ENCODE assay signal across 9 cellular contexts in genomic region chr17:17593222-17593620, GRCh38. TPM values are rescaled to one million over a fixed set of nuclear protein-coding genes. Genes with fewer than 3 reads are reported as not detected.
A peak's percentile ranks its signal among the peaks of the same experiment; 100 is the strongest.
DNase-seq lines count a peak whose midpoint lies in the region; ATAC-seq and TF ChIP-seq lines count a peak whose summit lies in the region.
"Had no signal": no experiment of that assay in that cellular context is flagged by ENCODE, and none has a peak within 500 bp of the region (broad histone marks: within the 10 kb centered on the region; RNA-seq: fewer than 3 reads in every experiment).

No MANE protein-coding gene starts in this region.

- DNase-seq in activated naive CD4-positive, alpha-beta T cell treated with Interleukin-2 at 50 U/mL for 16 hours, result no peak
- DNase-seq in glutamatergic neuron, result no peak
- DNase-seq in stimulated activated CD4-positive, alpha-beta T cell treated with anti-CD3 and anti-CD28 coated beads, Interleukin-2, amount 100 ng/mL, for 48 hours, result no peak
- DNase-seq: NCI-H1694 treated with DMSO at 0.1 percent for 48 hours had no signal

- no peaks in the 10 kb centered on the region for H4K20me1 ChIP-seq in SU-DHL-6 (ENCODE audit: low read depth, low read length)

- TF ChIP-seq CTCF in SU-DHL-6 (IDR thresholded peaks at IDR 0.05; ENCODE audit: insufficient read depth, low read length, poor library complexity, severe bottlenecking), result no peak
- no peak for TF ChIP-seq CTCF in glutamatergic neuron (IDR thresholded peaks at IDR 0.05; ENCODE audit: partially characterized antibody, unreplicated experiment)

- peak overlapping the region; percentile 85 for H3K4me2 ChIP-seq in SU-DHL-6 (ENCODE audit: low read depth, low read length, poor library complexity, severe bottlenecking)

- H3F3A ChIP-seq in SU-DHL-6 (ENCODE audit: insufficient read depth), result no peaks in the 10 kb centered on the region

- H3K4me1 Mint-ChIP-seq in activated naive CD4-positive, alpha-beta T cell treated with anti-CD3 and anti-CD28 coated beads, Interleukin-2, amount 50 U/mL, for 24 hours, result peaks cover 26% of the 10 kb centered on the region
- H3K4me1 Mint-ChIP-seq in glutamatergic neuron (ENCODE audit: low read depth, unreplicated experiment), result peaks cover 10% of the 10 kb centered on the region

- peaks cover 7 to 39% (median 34%) of the 10 kb centered on the region in 5 donors for H3K4me1 ChIP-seq in subcutaneous abdominal adipose tissue (ENCODE audit: control insufficient read depth in 5 of 5, insufficient read depth in 5 of 5, low read length in 5 of 5)

- H3K9ac ChIP-seq in SU-DHL-6 (ENCODE audit: low read length), result 0 out of 2 replicates have a peak overlapping the region, but pooled peaks have one; percentile 78
- peak overlapping the region in 1 of 5 donors; percentile 94 for H3K9ac ChIP-seq in subcutaneous abdominal adipose tissue (ENCODE audit: low read length in 5 of 5)

- no peaks in the 10 kb centered on the region for H3K9me3 Mint-ChIP-seq in activated naive CD4-positive, alpha-beta T cell treated with anti-CD3 and anti-CD28 coated beads, Interleukin-2, amount 50 U/mL, for 24 hours
- H3K9me3 Mint-ChIP-seq in glutamatergic neuron (ENCODE audit: unreplicated experiment), result peaks cover 11% of the 10 kb centered on the region

- H3K4me3 ChIP-seq in SU-DHL-6 (ENCODE audit: insufficient read depth, low read length, poor library complexity, severe bottlenecking), result no peak overlapping the region
- peak overlapping the region in 2 of 5 donors; percentile 22 to 72 for H3K4me3 ChIP-seq in subcutaneous abdominal adipose tissue (ENCODE audit: low read depth in 1 of 5, low read length in 5 of 5)

- H3K36me3 Mint-ChIP-seq in activated naive CD4-positive, alpha-beta T cell treated with anti-CD3 and anti-CD28 coated beads, Interleukin-2, amount 50 U/mL, for 24 hours, result peaks cover 2% of the 10 kb centered on the region
- H3K36me3 Mint-ChIP-seq in glutamatergic neuron (ENCODE audit: unreplicated experiment), result no peaks in the 10 kb centered on the region

- H3K4me3 Mint-ChIP-seq in activated naive CD4-positive, alpha-beta T cell treated with anti-CD3 and anti-CD28 coated beads, Interleukin-2, amount 50 U/mL, for 24 hours, result peak overlapping the region; percentile 96
- H3K4me3 Mint-ChIP-seq in glutamatergic neuron (ENCODE audit: unreplicated experiment), result peak overlapping the region; percentile 7

- H3K36me3 ChIP-seq in SU-DHL-6 (ENCODE audit: low read length) (no peaks in the 10 kb centered on the region), subcutaneous abdominal adipose tissue (ENCODE audit: control insufficient read depth in 5 of 5, insufficient read depth in 5 of 5, low read length in 5 of 5) (no peaks in the 10 kb centered on the region)

- no peak for ATAC-seq in HG03045 (IDR thresholded peaks at IDR 0.05; ENCODE audit: unreplicated experiment)
- ATAC-seq in GM21367 (IDR thresholded peaks at IDR 0.05; ENCODE audit: unreplicated experiment), result no peak

- H2AFZ ChIP-seq in SU-DHL-6 (ENCODE audit: low read depth, low read length, severe bottlenecking), result no peak overlapping the region

- H3K27ac Mint-ChIP-seq in activated naive CD4-positive, alpha-beta T cell treated with anti-CD3 and anti-CD28 coated beads, Interleukin-2, amount 50 U/mL, for 24 hours, result no peak overlapping the region
- peak overlapping the region; percentile 59 for H3K27ac Mint-ChIP-seq in glutamatergic neuron (ENCODE audit: unreplicated experiment)

- no peak overlapping the region for H3K27ac ChIP-seq in SU-DHL-6 (ENCODE audit: low read depth, low read length)
- peak overlapping the region; percentile 94 for H3K27ac ChIP-seq in subcutaneous abdominal adipose tissue (ENCODE audit: low read depth, low read length)

- peaks cover 11% of the 10 kb centered on the region; the same call in 1 of the 2 replicates for H3K79me2 ChIP-seq in SU-DHL-6 (ENCODE audit: insufficient read depth, low read length)

- H3K9me3 ChIP-seq in SU-DHL-6 (ENCODE audit: insufficient read depth, low read length) (no peaks in the 10 kb centered on the region), subcutaneous abdominal adipose tissue (ENCODE audit: control insufficient read depth in 5 of 5, low read length in 5 of 5) (no peaks in the 10 kb centered on the region)

- no peaks in the 10 kb centered on the region for H3K27me3 Mint-ChIP-seq in activated naive CD4-positive, alpha-beta T cell treated with anti-CD3 and anti-CD28 coated beads, Interleukin-2, amount 50 U/mL, for 24 hours
- peaks cover 3% of the 10 kb centered on the region for H3K27me3 Mint-ChIP-seq in glutamatergic neuron (ENCODE audit: unreplicated experiment)

- H3K27me3 ChIP-seq in SU-DHL-6 (ENCODE audit: low read length) (no peaks in the 10 kb centered on the region), subcutaneous abdominal adipose tissue (ENCODE audit: control insufficient read depth in 5 of 5, insufficient read depth in 4 of 5, low read length in 5 of 5) (no peaks in the 10 kb centered on the region)

- no peaks in the 10 kb centered on the region for H3K9me2 ChIP-seq in SU-DHL-6 (replicated peaks; ENCODE audit: insufficient read depth, low read length)

RNA-seq across cellular contexts. Expression of gene PEMT, which starts 1.7 kb away (rescaled TPM):
- total RNA-seq in glutamatergic neuron (ENCODE audit: unreplicated experiment), result 24.0 TPM
